ENCODE assay signal across 8 cellular contexts in the genomic region with DNA sequence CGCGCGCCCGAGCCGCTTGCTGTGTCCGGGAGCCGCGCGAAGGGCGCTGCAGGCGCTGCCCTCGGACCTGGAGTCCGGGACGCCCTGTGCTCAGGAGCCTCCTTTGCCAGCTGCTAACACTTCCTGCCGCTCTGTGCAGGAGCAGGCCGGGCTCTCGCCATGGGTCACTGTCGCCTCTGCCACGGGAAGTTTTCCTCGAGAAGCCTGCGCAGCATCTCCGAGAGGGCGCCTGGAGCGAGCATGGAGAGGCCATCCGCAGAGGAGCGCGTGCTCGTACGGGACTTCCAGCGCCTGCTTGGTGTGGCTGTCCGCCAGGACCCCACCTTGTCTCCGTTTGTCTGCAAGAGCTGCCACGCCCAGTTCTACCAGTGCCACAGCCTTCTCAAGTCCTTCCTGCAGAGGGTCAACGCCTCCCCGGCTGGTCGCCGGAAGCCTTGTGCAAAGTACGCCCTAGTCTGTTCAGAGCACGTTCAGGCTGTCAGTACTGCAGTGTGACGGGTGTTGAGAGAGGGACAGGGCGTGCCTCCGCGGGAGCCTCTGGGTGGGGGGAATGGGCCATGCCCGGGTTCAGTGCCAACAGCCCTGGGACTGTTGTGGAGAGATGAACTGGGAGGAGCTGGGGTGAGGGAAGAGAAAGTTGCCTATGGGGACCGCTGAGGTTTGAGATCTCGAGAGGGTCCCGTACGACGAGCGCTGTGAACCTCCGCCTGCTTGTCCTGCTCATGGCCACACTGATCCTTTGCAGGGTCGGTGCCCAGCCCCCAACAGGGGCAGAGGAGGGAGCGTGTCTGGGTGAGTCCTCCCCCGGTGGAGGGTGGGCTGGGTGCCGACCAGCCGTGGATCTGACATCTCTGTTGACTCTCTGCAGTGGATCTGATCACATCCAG. TPM values are rescaled to one million over a fixed set of nuclear protein-coding genes. Genes with fewer than 3 reads are reported as not detected.
DNase-seq lines count a peak whose midpoint lies in the region; ATAC-seq and TF ChIP-seq lines count a peak whose summit lies in the region.

No MANE protein-coding gene starts in this region.

- H3K27ac Mint-ChIP-seq in mesothelial cell of epicardium, result no peak overlapping the region
- H3K27ac Mint-ChIP-seq in stimulated activated naive CD8-positive, alpha-beta T cell treated with anti-CD3 and anti-CD28 coated beads, Interleukin-15, Interleukin-2, amounts not matched to agents 100 ng/mL and 50 ng/mL, for 24 hours, result peak overlapping the region; percentile 80

- peak; percentile 78 for DNase-seq in LNCaP clone FGC (ENCODE audit: low read depth)
- DNase-seq in activated CD4-positive, alpha-beta T cell treated with anti-CD3 and anti-CD28 coated beads, Interleukin-2, amount 50 U/mL, for 24 hours (ENCODE audit: low read depth in 1 of 2, low spot score in 1 of 2), result peak; percentile 35 to 44
- DNase-seq in effector CD8-positive, alpha-beta T cell (lab: John Stamatoyannopoulos, UW), result peak; percentile 47
- no peak for DNase-seq in mesothelial cell of epicardium (ENCODE audit: low spot score in 2 of 2, unreplicated experiment in 2 of 2)
- no peak for DNase-seq in NCI-H524 treated with DMSO at 0.1 percent for 48 hours (lab: John Stamatoyannopoulos, UW)
- no peak for DNase-seq in NCI-H1417 (lab: John Stamatoyannopoulos, UW)

- H3K9me3 Mint-ChIP-seq in mesothelial cell of epicardium, result no peaks in the 10 kb centered on the region
- H3K9me3 Mint-ChIP-seq in stimulated activated naive CD8-positive, alpha-beta T cell treated with anti-CD3 and anti-CD28 coated beads, Interleukin-15, Interleukin-2, amounts not matched to agents 100 ng/mL and 50 ng/mL, for 24 hours, result no peaks in the 10 kb centered on the region

- H3K4me1 Mint-ChIP-seq in mesothelial cell of epicardium, result peaks cover 16% of the 10 kb centered on the region
- H3K4me1 Mint-ChIP-seq in stimulated activated naive CD8-positive, alpha-beta T cell treated with anti-CD3 and anti-CD28 coated beads, Interleukin-15, Interleukin-2, amounts not matched to agents 100 ng/mL and 50 ng/mL, for 24 hours (ENCODE audit: low read depth), result peaks cover 62% of the 10 kb centered on the region

- TF ChIP-seq CTCF in LNCaP clone FGC (IDR thresholded peaks at IDR 0.05; ENCODE audit: control insufficient read depth, extremely low read depth, insufficient read depth) (no peak), mesothelial cell of epicardium (IDR thresholded peaks at IDR 0.05; ENCODE audit: unreplicated experiment) (no peak)

- ATAC-seq in GM18909 (IDR thresholded peaks at IDR 0.05; ENCODE audit: poor library complexity, unreplicated experiment), result peak; percentile 10

- H3K36me3 Mint-ChIP-seq in mesothelial cell of epicardium, result peaks cover 8% of the 10 kb centered on the region
- H3K36me3 Mint-ChIP-seq in stimulated activated naive CD8-positive, alpha-beta T cell treated with anti-CD3 and anti-CD28 coated beads, Interleukin-15, Interleukin-2, amounts not matched to agents 100 ng/mL and 50 ng/mL, for 24 hours (ENCODE audit: low read depth), result peaks cover 27% of the 10 kb centered on the region

- H3K4me3 ChIP-seq in LNCaP clone FGC (ENCODE audit: low read depth, low read length), result peak overlapping the region; percentile 66

- H3K4me3 Mint-ChIP-seq in mesothelial cell of epicardium, result peak overlapping the region; percentile 65
- peak overlapping the region; percentile 87 for H3K4me3 Mint-ChIP-seq in stimulated activated naive CD8-positive, alpha-beta T cell treated with anti-CD3 and anti-CD28 coated beads, Interleukin-15, Interleukin-2, amounts not matched to agents 100 ng/mL and 50 ng/mL, for 24 hours

- no peaks in the 10 kb centered on the region for H3K27me3 Mint-ChIP-seq in mesothelial cell of epicardium (ENCODE audit: low read depth)
- no peaks in the 10 kb centered on the region for H3K27me3 Mint-ChIP-seq in stimulated activated naive CD8-positive, alpha-beta T cell treated with anti-CD3 and anti-CD28 coated beads, Interleukin-15, Interleukin-2, amounts not matched to agents 100 ng/mL and 50 ng/mL, for 24 hours

RNA-seq across cellular contexts. Expression of a gene that starts 1.3 kb away (rescaled TPM):
- total RNA-seq in mesothelial cell of epicardium, result 35.0 to 42.2 TPM (median 39.3 TPM) in 3 replicates

RNA-seq across cellular contexts. Expression of a gene that starts 1.9 kb away (rescaled TPM):
- total RNA-seq in mesothelial cell of epicardium, result 17.1 to 18.3 TPM (median 17.5 TPM) in 3 replicates

RNA-seq across cellular contexts. Expression of a gene that starts 21.1 kb away (rescaled TPM):
- total RNA-seq in mesothelial cell of epicardium, result 7.5 to 9.5 TPM (median 8.8 TPM) in 3 replicates

RNA-seq across cellular contexts. Expression of a gene that starts 36.1 kb away (rescaled TPM):
- total RNA-seq in mesothelial cell of epicardium, result 115 to 130 TPM (median 122 TPM) in 3 replicates

Comparison
In these comparisons a context has a peak if more than half of its experiments do, and no peak if none do; other contexts are left out.
1. DNase-seq: peak in LNCaP clone FGC (single experiment), activated CD4-positive, alpha-beta T cell treated with anti-CD3 and anti-CD28 coated beads, Interleukin-2, amount 50 U/mL, for 24 hours (2 of 2) and effector CD8-positive, alpha-beta T cell (single experiment); none in mesothelial cell of epicardium (0 of 2), NCI-H524 treated with DMSO at 0.1 percent for 48 hours (single experiment) and NCI-H1417 (0 of 3).